ENCODE assay signal across 2 cellular contexts in genomic region chrX:23333842-23334535, GRCh38.
TF ChIP-seq lines count a peak whose summit lies in the region.

No MANE protein-coding gene starts in this region.

TF ChIP-seq in SK-N-SH, 30 proteins besides CTCF, POLR2A, EP300 and RAD21 (continued from another document):
- no peak for TF ChIP-seq REST (IDR thresholded peaks at IDR 0.05; ENCODE audit: low read depth, low read length)
- no peak for TF ChIP-seq SIN3A (IDR thresholded peaks at IDR 0.05; ENCODE audit: borderline replicate concordance, low read depth, low read length)
TF ChIP-seq in SK-N-SH: peak in this region for 0.

TF ChIP-seq in SK-N-SH treated with all-trans-retinoic acid at 6 μM for 48 hours, 23 proteins besides CTCF, POLR2A, EP300 and RAD21 (continued from another document):
- TF ChIP-seq TSHZ2 (CRISPR knock-in tag; IDR thresholded peaks at IDR 0.05): no peak
- TF ChIP-seq ESRRG (CRISPR knock-in tag; IDR thresholded peaks at IDR 0.05): no peak
- no peak for TF ChIP-seq ZFP3 (CRISPR knock-in tag; IDR thresholded peaks at IDR 0.05)
